2 cellular contexts compared by ENCODE assay signal in genomic region chr13:33280550-33280905, GRCh38.
TF ChIP-seq lines count a peak whose summit lies in the region.

No MANE protein-coding gene starts in this region.

TF ChIP-seq in HEK293, 187 proteins besides CTCF, POLR2A, EP300 and RAD21 (continued from another document):
- TF ChIP-seq ZNF148 (tag by site-specific recombination; IDR thresholded peaks at IDR 0.05; ENCODE audit: borderline replicate concordance): no peak
- TF ChIP-seq TSHZ1 (tag by site-specific recombination; IDR thresholded peaks at IDR 0.05; ENCODE audit: borderline replicate concordance): no peak
- peak; percentile 49; the same call in 1 of the 2 replicates for TF ChIP-seq ZBTB17 (tag by site-specific recombination; IDR thresholded peaks at IDR 0.05)
- no peak for TF ChIP-seq WT1 (tag by site-specific recombination; IDR thresholded peaks at IDR 0.05)
- TF ChIP-seq ZNF416 (tag by site-specific recombination; IDR thresholded peaks at IDR 0.05): no peak
- no peak for TF ChIP-seq REST (tag by site-specific recombination; IDR thresholded peaks at IDR 0.05)
TF ChIP-seq in HEK293: peak in this region for 1.

TF ChIP-seq in GM23338, 12 proteins besides CTCF, POLR2A, EP300 and RAD21 (continued from another document):
- no peak for TF ChIP-seq REST (IDR thresholded peaks at IDR 0.05; ENCODE audit: unreplicated experiment)
TF ChIP-seq in GM23338: peak in this region for 0.
